4 cellular contexts compared by ENCODE assay signal in genomic region chr9:69823631-69824030, GRCh38. TPM values are rescaled to one million over a fixed set of nuclear protein-coding genes. Genes with fewer than 3 reads are reported as not detected.
"Had no signal": no experiment of that assay in that cellular context is flagged by ENCODE, and none has a peak within 500 bp of the region (broad histone marks: within the 10 kb centered on the region; RNA-seq: fewer than 3 reads in every experiment).

No MANE protein-coding gene starts in this region.

RNA-seq across cellular contexts. Expression of gene CFAP95, which starts 3.0 kb away (rescaled TPM):
- total RNA-seq: GM23248, H4, HT-29, IMR-90 had no signal
- polyA plus RNA-seq: GM23248, IMR-90 had no signal
